Comparison of ENCODE assay signal across 8 cellular contexts in the genomic region with DNA sequence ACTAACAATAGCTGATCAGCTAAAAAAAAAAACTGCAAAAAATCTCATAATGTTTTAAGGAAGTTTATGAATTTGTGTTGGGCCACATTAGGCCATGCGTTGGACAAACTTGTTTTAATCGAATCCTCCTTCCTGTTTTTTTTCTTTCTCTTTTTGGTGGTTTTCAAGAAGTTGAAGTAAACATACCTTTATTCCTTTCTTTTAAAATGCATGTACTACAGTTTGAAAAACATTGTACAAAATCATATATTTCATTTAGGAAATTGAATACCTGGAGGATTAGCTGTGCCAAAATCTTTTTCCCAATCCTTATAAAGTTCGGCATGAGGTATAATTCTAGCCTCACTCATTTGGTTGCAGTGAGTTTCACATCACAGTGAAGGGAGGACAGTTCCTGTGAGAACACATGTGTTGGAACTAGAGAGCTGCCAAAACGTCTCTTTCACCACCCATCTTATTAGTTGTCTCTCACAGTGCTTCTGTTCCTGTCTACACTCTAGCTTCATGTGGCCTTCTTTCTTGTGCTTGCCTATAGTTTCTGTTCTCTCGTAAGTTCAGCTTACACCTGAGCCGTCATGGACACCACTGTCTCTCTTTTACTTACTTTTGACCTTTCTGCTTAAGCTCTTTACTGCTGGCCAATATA. TPM values are rescaled to one million over a fixed set of nuclear protein-coding genes. Genes with fewer than 3 reads are reported as not detected.
A peak's percentile ranks its signal among the peaks of the same experiment; 100 is the strongest.
DNase-seq lines count a peak whose midpoint lies in the region; ATAC-seq, FAIRE-seq and TF ChIP-seq lines count a peak whose summit lies in the region.

No MANE protein-coding gene starts in this region.

- TF ChIP-seq EP300 in A549 (IDR thresholded peaks at IDR 0.05) = no peak

- H3K9ac ChIP-seq in rectal smooth muscle tissue (ENCODE audit: low read length) = no peak overlapping the region

- TF ChIP-seq RAD21 in A549 (conservative IDR thresholded peaks at IDR 0.05 in 1 of 2, IDR thresholded peaks at IDR 0.05 in 1 of 2) = no peak

- peak in 1 of 2 experiments; percentile 32; a peak in 1 of 6 replicates for ATAC-seq in A549
- peak; percentile 60 for ATAC-seq in HG02840 (IDR thresholded peaks at IDR 0.05; ENCODE audit: low FRiP score, unreplicated experiment)
- peak; percentile 81 for ATAC-seq in effector memory CD8-positive, alpha-beta T cell (replicated peaks)

- peak overlapping the region; percentile 17; the same call in 1 of the 3 replicates for H3K4me2 ChIP-seq in A549

- WGBS in A549 (ENCODE audit: missing lambda C conversion rate) = 85% methylated on average over 6 of the region's 6 CpGs

- no peaks in the 10 kb centered on the region for H3K27me3 Mint-ChIP-seq in effector memory CD8-positive, alpha-beta T cell

- H3K4me1 ChIP-seq in A549 (peaks cover 44% of the 10 kb centered on the region), rectal smooth muscle tissue (ENCODE audit: control insufficient read depth, insufficient read depth, low read length) (peaks cover 6% of the 10 kb centered on the region), HAP-1 (peaks cover 71% of the 10 kb centered on the region)

- H3K4me3 ChIP-seq in A549 = no peak overlapping the region
- peak overlapping the region; percentile 40 for H3K4me3 ChIP-seq in rectal smooth muscle tissue (ENCODE audit: low read length)
- no peak overlapping the region for H3K4me3 ChIP-seq in HAP-1

- H3K4me1 Mint-ChIP-seq in effector memory CD8-positive, alpha-beta T cell (ENCODE audit: low read depth in 2 of 2) = peaks cover 50 to 83% of the 10 kb centered on the region in 2 donors

- TF ChIP-seq POLR2A in A549 (IDR thresholded peaks at IDR 0.05; ENCODE audit: low read length) = no peak

- DNase-seq in A549 (ENCODE audit: low read depth in 1 of 2, low spot score in 1 of 2) = no peak
- DNase-seq in GM18507 (ENCODE audit: extremely low spot score, insufficient read length, low read depth) = no peak
- DNase-seq in NOMO-1 (lab: John Stamatoyannopoulos, UW; ENCODE audit: unreplicated experiment in 2 of 2) = peak; percentile 52 to 65
- peak; percentile 16 to 35 (median 17) for DNase-seq in effector memory CD8-positive, alpha-beta T cell
- DNase-seq in DMS153 (lab: John Stamatoyannopoulos, UW) = no peak
- no peak for DNase-seq in HAP-1 (ENCODE audit: low spot score in 2 of 2)

- H3K9me3 ChIP-seq in A549 (no peaks in the 10 kb centered on the region), HAP-1 (no peaks in the 10 kb centered on the region)

- no peaks in the 10 kb centered on the region for H3K27me3 ChIP-seq in rectal smooth muscle tissue (ENCODE audit: control insufficient read depth, insufficient read depth, low read length)
- H3K27me3 ChIP-seq in HAP-1 (ENCODE audit: low read depth) = no peaks in the 10 kb centered on the region

- peak overlapping the region; percentile 96 to 99 for H3K27ac Mint-ChIP-seq in effector memory CD8-positive, alpha-beta T cell

- no peak overlapping the region for H3K27ac ChIP-seq in A549
- peak overlapping the region; percentile 61 for H3K27ac ChIP-seq in rectal smooth muscle tissue (ENCODE audit: low read depth, low read length)

- H3K36me3 ChIP-seq in rectal smooth muscle tissue (ENCODE audit: control insufficient read depth, insufficient read depth, low read length) = no peaks in the 10 kb centered on the region
- no peaks in the 10 kb centered on the region for H3K36me3 ChIP-seq in HAP-1 (replicated peaks)

- TF ChIP-seq CTCF in A549 (IDR thresholded peaks at IDR 0.05) = no peak

- H3K36me3 Mint-ChIP-seq in effector memory CD8-positive, alpha-beta T cell (ENCODE audit: insufficient read depth) = peaks cover 25% of the 10 kb centered on the region

- POLR2A ChIA-PET in A549 (lab: Yijun Ruan, JAX) = no interaction called here

- no peaks in the 10 kb centered on the region for H3K9me3 Mint-ChIP-seq in effector memory CD8-positive, alpha-beta T cell

- no peak for FAIRE-seq in A549 (lab: Jason Lieb, UNC)
- FAIRE-seq in GM18507 (lab: Jason Lieb, UNC) = peak; percentile 97

- peak overlapping the region; percentile 75 to 89 for H3K4me3 Mint-ChIP-seq in effector memory CD8-positive, alpha-beta T cell

- in situ Hi-C loops in HAP-1 (cut with MboI; ENCODE audit: low sequenced_read_pairs) = no loop called here

- CTCF ChIA-PET in A549 (lab: Yijun Ruan, JAX) = interaction anchor here (0.7 to 1.7 kb wide), 7 partner anchors 12 to 242 kb away, joined by 3 to 6 read pairs (median 4); no protein-coding TSS in a partner anchor

TF ChIP-seq in A549, 52 proteins besides CTCF, POLR2A, EP300 and RAD21:
- TF ChIP-seq MAZ (IDR thresholded peaks at IDR 0.05; ENCODE audit: borderline replicate concordance, low read depth, low read length) = no peak
- no peak for TF ChIP-seq GATA3 (IDR thresholded peaks at IDR 0.05; ENCODE audit: borderline replicate concordance)
- no peak for TF ChIP-seq CHD4 (IDR thresholded peaks at IDR 0.05; ENCODE audit: borderline replicate concordance)
- TF ChIP-seq, protein P1, sequence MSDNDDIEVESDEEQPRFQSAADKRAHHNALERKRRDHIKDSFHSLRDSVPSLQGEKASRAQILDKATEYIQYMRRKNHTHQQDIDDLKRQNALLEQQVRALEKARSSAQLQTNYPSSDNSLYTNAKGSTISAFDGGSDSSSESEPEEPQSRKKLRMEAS (IDR thresholded peaks at IDR 0.05) = no peak
- TF ChIP-seq RARB (CRISPR knock-in tag; IDR thresholded peaks at IDR 0.05) = no peak
- TF ChIP-seq ESRRA (IDR thresholded peaks at IDR 0.05; ENCODE audit: borderline replicate concordance, low read length) = no peak
- no peak for TF ChIP-seq HEYL (CRISPR knock-in tag; IDR thresholded peaks at IDR 0.05)
- no peak for TF ChIP-seq TP53 (CRISPR knock-in tag; IDR thresholded peaks at IDR 0.05)
- no peak for TF ChIP-seq MYC (IDR thresholded peaks at IDR 0.05; ENCODE audit: borderline replicate concordance, low read length)
- TF ChIP-seq, protein P2, sequence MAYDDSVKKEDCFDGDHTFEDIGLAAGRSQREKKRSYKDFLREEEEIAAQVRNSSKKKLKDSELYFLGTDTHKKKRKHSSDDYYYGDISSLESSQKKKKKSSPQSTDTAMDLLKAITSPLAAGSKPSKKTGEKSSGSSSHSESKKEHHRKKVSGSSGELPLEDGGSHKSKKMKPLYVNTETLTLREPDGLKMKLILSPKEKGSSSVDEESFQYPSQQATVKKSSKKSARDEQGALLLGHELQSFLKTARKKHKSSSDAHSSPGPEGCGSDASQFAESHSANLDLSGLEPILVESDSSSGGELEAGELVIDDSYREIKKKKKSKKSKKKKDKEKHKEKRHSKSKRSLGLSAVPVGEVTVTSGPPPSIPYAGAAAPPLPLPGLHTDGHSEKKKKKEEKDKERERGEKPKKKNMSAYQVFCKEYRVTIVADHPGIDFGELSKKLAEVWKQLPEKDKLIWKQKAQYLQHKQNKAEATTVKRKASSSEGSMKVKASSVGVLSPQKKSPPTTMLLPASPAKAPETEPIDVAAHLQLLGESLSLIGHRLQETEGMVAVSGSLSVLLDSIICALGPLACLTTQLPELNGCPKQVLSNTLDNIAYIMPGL (CRISPR knock-in tag; IDR thresholded peaks at IDR 0.05; ENCODE audit: borderline replicate concordance) = no peak

RNA-seq across cellular contexts. Expression of a gene that starts 37.7 kb away (rescaled TPM):
- polyA plus RNA-seq in A549 (2011; rRNA removed) (8.8 and 11.4 TPM in 2 replicates), A549 (2017; fragmentation: RNase III; extraction: RNeasy Plus Mini Kit Qiagen cat#74134 plus additional on column Dnase treatment) (4.8 to 6.0 TPM (median 5.9 TPM) in 3 replicates)
- polyA plus RNA-seq in A549 (2012; cell fraction: cytosol; rRNA removed) = 3.3 and 5.1 TPM in 2 replicates
- 3.2 and 3.7 TPM in 2 replicates for polyA plus RNA-seq in A549 (2012; cell fraction: nucleus; rRNA removed)
- polyA minus RNA-seq in A549 (2011; rRNA and poly(A)+ RNA removed) = 2.1 and 3.2 TPM in 2 replicates

Comparison
In these comparisons a context has a peak if more than half of its experiments do, and no peak if none do; other contexts are left out.
1. DNase-seq: peak in NOMO-1 (2 of 2) and effector memory CD8-positive, alpha-beta T cell (3 of 3); none in A549 (0 of 2), GM18507 (single experiment), DMS153 (single experiment) and HAP-1 (0 of 2).